22 cellular contexts compared by ENCODE assay signal in the genomic region with DNA sequence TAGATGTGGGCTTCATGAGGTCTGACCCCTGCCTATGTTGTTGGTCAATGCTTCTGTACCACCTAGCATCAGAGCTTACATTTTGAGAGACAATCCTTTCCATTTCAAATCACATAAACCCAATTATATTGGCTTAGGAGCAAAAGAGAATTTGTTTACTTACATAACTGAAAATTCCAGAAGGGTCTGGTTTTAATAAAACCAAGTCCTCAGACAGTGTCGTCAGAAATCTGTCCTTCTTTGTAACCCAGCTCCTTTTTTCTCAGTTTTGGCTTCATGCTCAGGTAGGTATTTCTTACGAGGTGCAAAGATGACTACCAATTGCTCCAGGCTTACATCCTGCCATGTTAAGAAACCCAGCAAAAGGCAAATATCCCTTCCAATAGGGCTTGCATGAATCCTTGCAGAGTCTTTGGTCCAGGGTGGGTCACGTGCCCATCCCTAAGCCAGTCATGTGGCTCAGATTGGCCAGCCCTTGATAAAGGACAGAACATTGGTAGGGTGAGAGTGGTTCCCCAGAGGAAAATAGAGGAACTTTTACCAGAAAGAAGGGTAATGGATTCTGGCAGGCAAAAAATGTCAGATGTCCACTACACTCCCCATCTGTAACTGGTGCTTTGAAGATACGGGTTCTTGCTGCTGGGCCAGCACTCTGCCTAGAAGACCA. TPM values are rescaled to one million over a fixed set of nuclear protein-coding genes. Genes with fewer than 3 reads are reported as not detected.
DNase-seq lines count a peak whose midpoint lies in the region; FAIRE-seq and TF ChIP-seq lines count a peak whose summit lies in the region.
"Had no signal": no experiment of that assay in that cellular context is flagged by ENCODE, and none has a peak within 500 bp of the region (broad histone marks: within the 10 kb centered on the region; RNA-seq: fewer than 3 reads in every experiment).

No MANE protein-coding gene starts in this region.

- no peak overlapping the region for H2AFZ ChIP-seq in keratinocyte (ENCODE audit: control insufficient read depth, low read length)
- H2AFZ ChIP-seq: GM23338 had no signal

- peak overlapping the region; percentile 54 for H3K27ac Mint-ChIP-seq in chondrocyte (ENCODE audit: unreplicated experiment)
- H3K27ac Mint-ChIP-seq: GM23338 had no signal

- TF ChIP-seq CTCF in chondrocyte (IDR thresholded peaks at IDR 0.05) (no peak), keratinocyte (optimal IDR thresholded peaks at IDR 0.05 in 1 of 3, IDR thresholded peaks at IDR 0.05 in 1 of 3, conservative IDR thresholded peaks at IDR 0.05 in 1 of 3; ENCODE audit: extremely low read depth in 1 of 3, insufficient read depth in 2 of 3, low read length in 3 of 3) (no peak), vagina (IDR thresholded peaks at IDR 0.05) (no peak), BE2C (IDR thresholded peaks at IDR 0.05; ENCODE audit: low read depth, low read length) (no peak), uterus (IDR thresholded peaks at IDR 0.05) (no peak)

- H3K4me2 ChIP-seq in keratinocyte (ENCODE audit: control insufficient read depth, extremely low read depth, insufficient read depth, low read depth, low read length): no peak overlapping the region
- H3K4me2 ChIP-seq: BLaER1 treated with 17β-estradiol and CSF1 and Interleukin-3, amounts not matched to agents 10 nM and 100 nM; GM23338; KMS-11 had no signal

- TF ChIP-seq POLR2A in vagina (IDR thresholded peaks at IDR 0.05) (no peak), uterus (IDR thresholded peaks at IDR 0.05) (no peak)

- H3K27ac ChIP-seq in keratinocyte (ENCODE audit: control insufficient read depth, insufficient read depth, low read length) (no peak overlapping the region), vagina (peak overlapping the region; percentile 10), uterus (peak overlapping the region in 1 of 2 donors; percentile 28)
- H3K27ac ChIP-seq: BLaER1 treated with 17β-estradiol and CSF1 and Interleukin-3, amounts not matched to agents 10 nM and 100 nM; HL-60; KMS-11; SJSA1 had no signal

- no peak overlapping the region for H3K4me3 Mint-ChIP-seq in chondrocyte (ENCODE audit: unreplicated experiment)
- H3K4me3 Mint-ChIP-seq: CD4-positive, alpha-beta memory T cell; GM23338 had no signal

- H3K9me3 ChIP-seq in keratinocyte (ENCODE audit: control insufficient read depth, low read depth, low read length) (no peaks in the 10 kb centered on the region), vagina (no peaks in the 10 kb centered on the region), BE2C (no peaks in the 10 kb centered on the region), uterus (no peaks in the 10 kb centered on the region)
- H3K9me3 ChIP-seq: BLaER1 treated with 17β-estradiol and CSF1 and Interleukin-3, amounts not matched to agents 10 nM and 100 nM; HAP-1; SJSA1 had no signal

- no peaks in the 10 kb centered on the region for H3K9me1 ChIP-seq in keratinocyte (ENCODE audit: control insufficient read depth, extremely low read depth, insufficient read depth, low read length)

- no peaks in the 10 kb centered on the region for H3K36me3 Mint-ChIP-seq in chondrocyte (ENCODE audit: low read depth)
- H3K36me3 Mint-ChIP-seq: CD4-positive, alpha-beta memory T cell had no signal

- H3K9me3 Mint-ChIP-seq in chondrocyte (ENCODE audit: low read depth): no peaks in the 10 kb centered on the region
- H3K9me3 Mint-ChIP-seq: CD4-positive, alpha-beta memory T cell; GM23338 had no signal

- H3K27me3 ChIP-seq in keratinocyte (ENCODE audit: control insufficient read depth, extremely low read depth, insufficient read depth, low read length) (no peaks in the 10 kb centered on the region), vagina (no peaks in the 10 kb centered on the region), BE2C (no peaks in the 10 kb centered on the region), uterus (no peaks in the 10 kb centered on the region)
- H3K27me3 ChIP-seq: BLaER1 treated with 17β-estradiol and CSF1 and Interleukin-3, amounts not matched to agents 10 nM and 100 nM; SJSA1 had no signal

- intact Hi-C loops in vagina (cut with DNase I): no loop called here
- intact Hi-C loops in uterus (cut with DNase I; ENCODE audit: low total_unique reads): no loop called here

- peak; percentile 66 for FAIRE-seq in keratinocyte (lab: Jason Lieb, UNC)
- FAIRE-seq: GM12891, HepG2 had no signal

- peaks cover 93% of the 10 kb centered on the region for H3K4me1 Mint-ChIP-seq in chondrocyte (ENCODE audit: low read depth)
- H3K4me1 Mint-ChIP-seq: CD4-positive, alpha-beta memory T cell had no signal

- H3K4me1 ChIP-seq in keratinocyte (ENCODE audit: control insufficient read depth, extremely low read depth, insufficient read depth, low read length) (peaks cover 66% of the 10 kb centered on the region), vagina (peaks cover 95% of the 10 kb centered on the region), BE2C (peaks cover 5% of the 10 kb centered on the region; the same call in 1 of the 2 replicates), uterus (peaks cover 0 to 1% of the 10 kb centered on the region in 2 donors)

- H3K36me3 ChIP-seq in keratinocyte (ENCODE audit: control insufficient read depth in 2 of 2, extremely low read depth in 1 of 2, insufficient read depth in 2 of 2, low read length in 2 of 2) (peaks cover 0 to 1% of the 10 kb centered on the region in 2 experiments), vagina (no peaks in the 10 kb centered on the region), BE2C (no peaks in the 10 kb centered on the region), uterus (no peaks in the 10 kb centered on the region)
- H3K36me3 ChIP-seq: BLaER1 treated with 17β-estradiol and CSF1 and Interleukin-3, amounts not matched to agents 10 nM and 100 nM; HAP-1; SJSA1 had no signal

- no peak overlapping the region for H3K9ac ChIP-seq in keratinocyte (ENCODE audit: control insufficient read depth, extremely low read depth, insufficient read depth, low read length)
- H3K9ac ChIP-seq: BLaER1 treated with 17β-estradiol and CSF1 and Interleukin-3, amounts not matched to agents 10 nM and 100 nM; KMS-11 had no signal

- no peaks in the 10 kb centered on the region for H3K27me3 Mint-ChIP-seq in chondrocyte (ENCODE audit: low read depth)

- H3K79me2 ChIP-seq in keratinocyte (ENCODE audit: control insufficient read depth, insufficient read depth, low read length): peaks cover 62% of the 10 kb centered on the region

- H3K4me3 ChIP-seq in keratinocyte (ENCODE audit: control insufficient read depth in 2 of 3, extremely low read depth in 1 of 3, insufficient read depth in 2 of 3, low read depth in 1 of 3, low read length in 3 of 3): no peak overlapping the region
- H3K4me3 ChIP-seq in vagina: no peak overlapping the region
- H3K4me3 ChIP-seq in BE2C (ENCODE audit: low read depth, low read length): no peak overlapping the region
- no peak overlapping the region for H3K4me3 ChIP-seq in uterus
- H3K4me3 ChIP-seq: BLaER1 treated with 17β-estradiol and CSF1 and Interleukin-3, amounts not matched to agents 10 nM and 100 nM; GM23338; HAP-1; SJSA1 had no signal

- DNase-seq in OCI-M1 (lab: John Stamatoyannopoulos, UW) (peak; percentile 8), chondrocyte (ENCODE audit: low spot score) (no peak), keratinocyte (ENCODE audit: low read depth, low spot score) (no peak), vagina (ENCODE audit: extremely low spot score in 2 of 2) (no peak), BE2C (no peak), islet precursor cell (no peak), uterus (no peak)
- DNase-seq: CD4-positive, alpha-beta memory T cell; NCI-H1092 treated with DMSO at 0.1 percent for 48 hours; NCI-H1436 treated with DMSO at 0.1 percent for 48 hours; NCI-H2081 treated with DMSO at 0.1 percent for 48 hours; NCI-H2171 treated with DMSO at 0.1 percent for 48 hours; NCI-H446 treated with DMSO at 0.1 percent for 48 hours; NCI-H526 treated with DMSO at 0.1 percent for 48 hours had no signal

- dilution Hi-C loops in keratinocyte (cut with MboI; ENCODE audit: extremely low pct_ligation_motif_present, low sequenced_read_pairs): no loop called here

- H4K20me1 ChIP-seq in keratinocyte (ENCODE audit: control insufficient read depth, extremely low read depth, insufficient read depth, low read length): no peaks in the 10 kb centered on the region
- H4K20me1 ChIP-seq: BLaER1 treated with 17β-estradiol and CSF1 and Interleukin-3, amounts not matched to agents 10 nM and 100 nM had no signal

RNA-seq across cellular contexts. Expression of gene VILL, which starts 50.2 kb away (rescaled TPM):
- total RNA-seq in chondrocyte (1.7 to 2.6 TPM (median 1.7 TPM) in 3 replicates), vagina (7.9 TPM), uterus (10 to 100 TPM in 1 of 4 donors, 1 to 10 TPM in 3; 1.8 to 18.7 (median 6.3) TPM)
- polyA plus RNA-seq in keratinocyte: 2.1 to 2.8 TPM (median 2.1 TPM) in 3 replicates
- polyA plus RNA-seq in keratinocyte (2011; ENCODE audit: low read depth): 1.9 TPM
- polyA plus RNA-seq in keratinocyte (2011; cell fraction: cytosol; rRNA removed): 0.96 and 1.7 TPM in 2 replicates
- polyA plus RNA-seq in keratinocyte (2011; cell fraction: nucleus; rRNA removed): 5.8 and 6.8 TPM in 2 replicates
- 1.8 and 2.2 TPM in 2 replicates for polyA plus RNA-seq in keratinocyte (2012; ENCODE audit: low replicate concordance)
- polyA minus RNA-seq in keratinocyte: 1.9 to 4.3 TPM (median 2.2 TPM) in 3 replicates
- 2.3 TPM for polyA minus RNA-seq in keratinocyte (2011; cell fraction: cytosol; rRNA and poly(A)+ RNA removed)
- 4.1 TPM in 2 replicates for polyA minus RNA-seq in keratinocyte (2011; cell fraction: nucleus; rRNA and poly(A)+ RNA removed)
- polyA plus RNA-seq in BE2C (2012; ENCODE audit: insufficient read depth, insufficient read length, low read depth): 12.7 TPM
